ENCODE assay signal across 14 cellular contexts in genomic region chr10:31972519-31973041, GRCh38.
"Had no signal": no experiment of that assay in that cellular context is flagged by ENCODE, and none has a peak within 500 bp of the region (broad histone marks: within the 10 kb centered on the region; RNA-seq: fewer than 3 reads in every experiment).

No MANE protein-coding gene starts in this region.

- ATAC-seq: activated T-cell treated with anti-CD3 and anti-CD28 coated beads, Interleukin-2, amount 50 U/mL, for 4 hours; left cardiac atrium had no signal

- H3K27me3 Mint-ChIP-seq: activated CD4-positive, alpha-beta memory T cell treated with anti-CD3 and anti-CD28 coated beads for 36 hours; activated naive CD8-positive, alpha-beta T cell treated with anti-CD3 and anti-CD28 coated beads for 36 hours had no signal

- H3K9me3 ChIP-seq: uterus had no signal

- H3K9me3 Mint-ChIP-seq: activated CD4-positive, alpha-beta memory T cell treated with anti-CD3 and anti-CD28 coated beads for 36 hours; activated naive CD8-positive, alpha-beta T cell treated with anti-CD3 and anti-CD28 coated beads for 36 hours; activated T-cell treated with anti-CD3 and anti-CD28 coated beads, Interleukin-2, amount 50 U/mL, for 4 hours; endodermal cell; immature natural killer cell had no signal

- H3K36me3 Mint-ChIP-seq: activated CD4-positive, alpha-beta memory T cell treated with anti-CD3 and anti-CD28 coated beads for 36 hours; activated naive CD8-positive, alpha-beta T cell treated with anti-CD3 and anti-CD28 coated beads for 36 hours had no signal

- H3K27me3 ChIP-seq: brain microvascular endothelial cell, uterus had no signal

- H3K4me1 ChIP-seq: uterus had no signal

- H3K4me3 ChIP-seq: lung, skin epidermis, uterus had no signal

- DNase-seq: activated CD4-positive, alpha-beta memory T cell treated with anti-CD3 and anti-CD28 coated beads for 36 hours; activated CD4-positive, alpha-beta T cell treated with anti-CD3 and anti-CD28 coated beads for 1 hour; activated effector memory CD4-positive, alpha-beta T cell treated with anti-CD3 and anti-CD28 coated beads, Interleukin-2, amount 50 U/mL, for 16 hours; activated naive CD8-positive, alpha-beta T cell treated with anti-CD3 and anti-CD28 coated beads for 36 hours; activated T-cell treated with anti-CD3 and anti-CD28 coated beads, Interleukin-2, amount 50 U/mL, for 4 hours; brain microvascular endothelial cell; dermis blood vessel endothelial cell; endodermal cell; immature natural killer cell; left cardiac atrium; midbrain; uterus had no signal

- H3K36me3 ChIP-seq: brain microvascular endothelial cell, uterus had no signal

- H3K27ac ChIP-seq: brain microvascular endothelial cell, skin epidermis, uterus had no signal

- H3K27ac Mint-ChIP-seq: activated CD4-positive, alpha-beta memory T cell treated with anti-CD3 and anti-CD28 coated beads for 36 hours; activated naive CD8-positive, alpha-beta T cell treated with anti-CD3 and anti-CD28 coated beads for 36 hours; endodermal cell; immature natural killer cell had no signal

- H3K4me3 Mint-ChIP-seq: activated CD4-positive, alpha-beta memory T cell treated with anti-CD3 and anti-CD28 coated beads for 36 hours; activated naive CD8-positive, alpha-beta T cell treated with anti-CD3 and anti-CD28 coated beads for 36 hours; activated T-cell treated with anti-CD3 and anti-CD28 coated beads, Interleukin-2, amount 50 U/mL, for 4 hours; endodermal cell; immature natural killer cell had no signal
